Comparison of ENCODE assay signal across 30 cellular contexts in the genomic region with DNA sequence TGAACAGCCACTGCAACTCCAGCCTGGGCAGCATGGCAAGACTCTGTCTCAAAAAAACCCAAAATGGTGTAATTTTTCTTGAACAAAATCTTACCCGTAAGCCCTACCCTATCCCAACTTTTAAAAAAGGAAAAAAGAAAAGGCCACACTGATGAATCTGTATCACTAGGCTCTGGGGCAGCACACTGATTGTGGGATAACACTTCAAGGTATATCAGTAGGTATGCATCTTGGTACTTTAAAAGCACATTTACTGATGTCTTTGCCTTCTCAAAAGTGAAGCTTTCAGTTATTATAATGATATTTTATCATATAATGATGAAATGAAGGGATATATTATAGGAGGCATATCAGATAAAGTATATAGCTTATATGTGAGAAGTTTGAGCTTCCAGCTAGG. TPM values are rescaled to one million over a fixed set of nuclear protein-coding genes. Genes with fewer than 3 reads are reported as not detected.
"Had no signal": no experiment of that assay in that cellular context is flagged by ENCODE, and none has a peak within 500 bp of the region (broad histone marks: within the 10 kb centered on the region; RNA-seq: fewer than 3 reads in every experiment).

No MANE protein-coding gene starts in this region.

- H3K4me1 Mint-ChIP-seq: naive thymus-derived CD4-positive, alpha-beta T cell; natural killer cell; nephron; neural progenitor cell; stimulated activated effector memory CD8-positive, alpha-beta T cell treated with anti-CD3 and anti-CD28 coated beads, Interleukin-12 subunit alpha, Interleukin-12 subunit beta, amount 100 ng/mL, for 72 hours had no signal

- H3K4me3 Mint-ChIP-seq: naive thymus-derived CD4-positive, alpha-beta T cell; natural killer cell; nephron; neural progenitor cell; stimulated activated effector memory CD8-positive, alpha-beta T cell treated with anti-CD3 and anti-CD28 coated beads, Interleukin-12 subunit alpha, Interleukin-12 subunit beta, amount 100 ng/mL, for 72 hours; stimulated activated naive B cell treated with anti-CD40 and anti-IgM and Interleukin-4, amounts not matched to agents 10 μg/mL and 1 μg/mL and 100 μg/mL, for 72 hours; stimulated activated naive CD8-positive, alpha-beta T cell treated with anti-CD3 and anti-CD28 coated beads, Interleukin-15, Interleukin-2, amounts not matched to agents 100 ng/mL and 50 ng/mL, for 24 hours; type B pancreatic cell had no signal

- H3K4me3 ChIP-seq: neural progenitor cell, ovary, psoas muscle, skin epidermis, stomach, suprapubic skin, testis, tibial artery, transverse colon, upper lobe of right lung, uterus had no signal

- H3K36me3 Mint-ChIP-seq: stimulated activated effector memory CD8-positive, alpha-beta T cell treated with anti-CD3 and anti-CD28 coated beads, Interleukin-12 subunit alpha, Interleukin-12 subunit beta, amount 100 ng/mL, for 72 hours had no signal

- H3K9ac ChIP-seq: neural progenitor cell, parathyroid adenoma had no signal

- H3K36me3 ChIP-seq: ovary, uterus had no signal

- H3K27me3 ChIP-seq: neural progenitor cell, ovary, stomach, suprapubic skin, testis, tibial artery, transverse colon, upper lobe of right lung, uterus had no signal

- H3K4me1 ChIP-seq: neural progenitor cell, parathyroid adenoma, psoas muscle, stomach, suprapubic skin, testis, tibial artery, transverse colon, upper lobe of right lung, uterus had no signal

- ATAC-seq: naive thymus-derived CD4-positive, alpha-beta T cell; natural killer cell; psoas muscle; right cardiac atrium; sciatic nerve; stimulated activated effector memory CD8-positive, alpha-beta T cell treated with anti-CD3 and anti-CD28 coated beads, Interleukin-12 subunit alpha, Interleukin-12 subunit beta, amount 100 ng/mL, for 72 hours; stimulated activated naive B cell treated with anti-CD40 and anti-IgM and Interleukin-4, amounts not matched to agents 10 μg/mL and 1 μg/mL and 100 μg/mL, for 72 hours; upper lobe of right lung had no signal

- H3K27me3 Mint-ChIP-seq: progenitor cell of endocrine pancreas; stimulated activated naive CD8-positive, alpha-beta T cell treated with anti-CD3 and anti-CD28 coated beads, Interleukin-15, Interleukin-2, amounts not matched to agents 100 ng/mL and 50 ng/mL, for 24 hours; type B pancreatic cell had no signal

- DNase-seq: naive thymus-derived CD4-positive, alpha-beta T cell; natural killer cell; occipital lobe; ovary; posterior cingulate gyrus; psoas muscle; right cardiac atrium; stimulated activated CD4-positive, alpha-beta T cell treated with anti-CD3 and anti-CD28 coated beads, Interleukin-15, amount 100 ng/mL, for 24 hours; stimulated activated CD4-positive, alpha-beta T cell treated with anti-CD3 and anti-CD28 coated beads, Interleukin-2, amount 100 ng/mL, for 24 hours; stimulated activated CD4-positive, alpha-beta T cell treated with anti-CD3 and anti-CD28 coated beads, Interleukin-2, amount 100 ng/mL, for 48 hours; stimulated activated CD4-positive, alpha-beta T cell treated with anti-CD3 and anti-CD28 coated beads, Interleukin-4, amount 100 ng/mL, for 24 hours; stimulated activated naive B cell treated with anti-CD40 and anti-IgM and Interleukin-4, amounts not matched to agents 10 μg/mL and 1 μg/mL and 100 μg/mL, for 72 hours; stimulated activated naive CD4-positive, alpha-beta T cell treated with Interleukin-2 at 50 U/mL for 16 hours; stomach; substantia nigra; testis; tibial artery; transverse colon; upper lobe of right lung; uterus had no signal

- H3K27ac ChIP-seq: neural progenitor cell, ovary, parathyroid adenoma, psoas muscle, skin epidermis, stomach, suprapubic skin, testis, tibial artery, transverse colon, upper lobe of right lung, uterus had no signal

- H3K9me3 ChIP-seq: testis had no signal

- H3K27ac Mint-ChIP-seq: naive thymus-derived CD4-positive, alpha-beta T cell; natural killer cell; nephron; neural progenitor cell; progenitor cell of endocrine pancreas; stimulated activated effector memory CD8-positive, alpha-beta T cell treated with anti-CD3 and anti-CD28 coated beads, Interleukin-12 subunit alpha, Interleukin-12 subunit beta, amount 100 ng/mL, for 72 hours; stimulated activated naive B cell treated with anti-CD40 and anti-IgM and Interleukin-4, amounts not matched to agents 10 μg/mL and 1 μg/mL and 100 μg/mL, for 72 hours; stimulated activated naive CD8-positive, alpha-beta T cell treated with anti-CD3 and anti-CD28 coated beads, Interleukin-15, Interleukin-2, amounts not matched to agents 100 ng/mL and 50 ng/mL, for 24 hours; type B pancreatic cell had no signal

RNA-seq across cellular contexts. Expression of gene ZNF112, which starts 24.3 kb away (rescaled TPM):
- polyA plus RNA-seq: naive thymus-derived CD4-positive, alpha-beta T cell had no signal
